Comparison of ENCODE assay signal across 20 cellular contexts in genomic region chr2:134934150-134934549, GRCh38. TPM values are rescaled to one million over a fixed set of nuclear protein-coding genes. Genes with fewer than 3 reads are reported as not detected.
DNase-seq lines count a peak whose midpoint lies in the region; ATAC-seq, FAIRE-seq and TF ChIP-seq lines count a peak whose summit lies in the region.
"Had no signal": no experiment of that assay in that cellular context is flagged by ENCODE, and none has a peak within 500 bp of the region (broad histone marks: within the 10 kb centered on the region; RNA-seq: fewer than 3 reads in every experiment).

No MANE protein-coding gene starts in this region.

- intact Hi-C loops in activated CD4-positive, alpha-beta T cell treated with anti-CD3 and anti-CD28 coated beads for 36 hours (cut with DNase I, micrococcal nuclease), result no loop called here
- intact Hi-C loops in pancreas (cut with DNase I), result no loop called here
- intact Hi-C loops in ovary (cut with DNase I), result no loop called here

- no peak for FAIRE-seq in pancreas (lab: Jason Lieb, UNC)

- H3K27me3 ChIP-seq in pancreas (no peaks in the 10 kb centered on the region), ovary (no peaks in the 10 kb centered on the region)
- H3K27me3 ChIP-seq: MG63, thyroid gland had no signal

- TF ChIP-seq CTCF in HFFc6 (IDR thresholded peaks at IDR 0.05), result no peak
- TF ChIP-seq CTCF in chondrocyte (IDR thresholded peaks at IDR 0.05), result no peak
- no peak for TF ChIP-seq CTCF in pancreas (IDR thresholded peaks at IDR 0.05)
- no peak for TF ChIP-seq CTCF in ovary (IDR thresholded peaks at IDR 0.05)

- no peak overlapping the region for H3K4me3 ChIP-seq in pancreas
- no peak overlapping the region for H3K4me3 ChIP-seq in ovary
- H3K4me3 ChIP-seq: GM23338, lung, MG63, thyroid gland had no signal

- 27 to 29% methylated on average over 2 of the region's 2 CpGs for WGBS in pancreas, 2 donors
- WGBS in ovary, 3 donors, result 34 to 48% (median 37%) methylated on average over 2 of the region's 2 CpGs

- H3K27ac ChIP-seq in pancreas, result peak overlapping the region in 3 of 4 donors; percentile 25 to 78 (median 75)
- H3K27ac ChIP-seq in ovary, result no peak overlapping the region
- H3K27ac ChIP-seq: thyroid gland had no signal

- peak overlapping the region; percentile 9 for H3K27ac Mint-ChIP-seq in activated CD4-positive, alpha-beta T cell treated with anti-CD3 and anti-CD28 coated beads for 36 hours
- H3K27ac Mint-ChIP-seq in HFFc6 (peak overlapping the region; percentile 43; the same call in 1 of the 2 replicates), chondrocyte (ENCODE audit: unreplicated experiment) (peak overlapping the region; percentile 29)

- no peaks in the 10 kb centered on the region for H3K36me3 ChIP-seq in pancreas
- no peaks in the 10 kb centered on the region for H3K36me3 ChIP-seq in ovary

- no peak for DNase-seq in activated CD4-positive, alpha-beta T cell treated with anti-CD3 and anti-CD28 coated beads for 36 hours
- DNase-seq in activated CD4-positive, alpha-beta T cell treated with anti-CD3 and anti-CD28 coated beads, Interleukin-2, amount 50 U/mL, for 1 hour, result no peak
- DNase-seq in HFFc6 (no peak), chondrocyte (ENCODE audit: low spot score) (no peak), pancreas (no peak), ovary (no peak)
- DNase-seq: 8988T; activated CD8-positive, alpha-beta memory T cell treated with anti-CD3 and anti-CD28 coated beads for 24 hours; C1 segment of cervical spinal cord; DMS53; MG63; NCI-H187; NCI-H2227 treated with DMSO at 0.1 percent for 48 hours; stimulated activated CD4-positive, alpha-beta T cell treated with anti-CD3 and anti-CD28 coated beads, Interleukin-12 subunit alpha, Interleukin-12 subunit beta, amount 100 ng/mL, for 4 hours; thyroid gland had no signal

- CTCF ChIA-PET in activated CD4-positive, alpha-beta T cell treated with anti-CD3 and anti-CD28 coated beads for 36 hours (lab: Charles Lee), result interaction anchor here (0.5 to 0.7 kb wide), 3 partner anchors 28 to 679 kb away, joined by 3 read pairs; no protein-coding TSS in a partner anchor

- peaks cover 62% of the 10 kb centered on the region for H3K4me1 Mint-ChIP-seq in activated CD4-positive, alpha-beta T cell treated with anti-CD3 and anti-CD28 coated beads for 36 hours
- peaks cover 33% of the 10 kb centered on the region for H3K4me1 Mint-ChIP-seq in HFFc6 (ENCODE audit: low read depth)
- peaks cover 40% of the 10 kb centered on the region for H3K4me1 Mint-ChIP-seq in chondrocyte (ENCODE audit: low read depth)

- POLR2A ChIA-PET in activated CD4-positive, alpha-beta T cell treated with anti-CD3 and anti-CD28 coated beads for 36 hours (lab: Charles Lee), result interaction anchor here (1.4 kb wide), 1 partner anchor 16 kb away, joined by 4 read pairs; the partner anchor contains the start of gene CCNT2

- no peak for ATAC-seq in activated CD4-positive, alpha-beta T cell treated with anti-CD3 and anti-CD28 coated beads for 36 hours
- peak in 3 of 4 donors; percentile 16 to 29 (median 25) for ATAC-seq in pancreas
- no peak for ATAC-seq in GM19467 (IDR thresholded peaks at IDR 0.05; ENCODE audit: unreplicated experiment)
- ATAC-seq in GM21737 (IDR thresholded peaks at IDR 0.05; ENCODE audit: unreplicated experiment), result no peak
- ATAC-seq: GM23338 had no signal

- TF ChIP-seq POLR2A in ovary (IDR thresholded peaks at IDR 0.05), result no peak

- H3K36me3 Mint-ChIP-seq in activated CD4-positive, alpha-beta T cell treated with anti-CD3 and anti-CD28 coated beads for 36 hours (ENCODE audit: low read depth), result peaks cover 34% of the 10 kb centered on the region
- H3K36me3 Mint-ChIP-seq in HFFc6 (ENCODE audit: low read depth), result peaks cover 5% of the 10 kb centered on the region; the same call in 1 of the 2 replicates
- H3K36me3 Mint-ChIP-seq in chondrocyte (ENCODE audit: low read depth), result peaks cover 2% of the 10 kb centered on the region

- TF ChIP-seq EP300 in ovary (IDR thresholded peaks at IDR 0.05), result no peak

- H3K4me1 ChIP-seq in pancreas, result peaks cover 73 to 84% (median 76%) of the 10 kb centered on the region in 3 donors
- peaks cover 6% of the 10 kb centered on the region for H3K4me1 ChIP-seq in ovary (ENCODE audit: insufficient read depth)

- H3K9me3 Mint-ChIP-seq in activated CD4-positive, alpha-beta T cell treated with anti-CD3 and anti-CD28 coated beads for 36 hours (ENCODE audit: low read depth), result no peaks in the 10 kb centered on the region
- H3K9me3 Mint-ChIP-seq in HFFc6 (no peaks in the 10 kb centered on the region), chondrocyte (ENCODE audit: low read depth) (no peaks in the 10 kb centered on the region)
- H3K9me3 Mint-ChIP-seq: GM23338, nephron had no signal

- H3K27me3 Mint-ChIP-seq in activated CD4-positive, alpha-beta T cell treated with anti-CD3 and anti-CD28 coated beads for 36 hours, result no peaks in the 10 kb centered on the region
- H3K27me3 Mint-ChIP-seq in HFFc6 (ENCODE audit: insufficient read depth) (no peaks in the 10 kb centered on the region; the same call in 1 of the 2 replicates), chondrocyte (ENCODE audit: low read depth) (no peaks in the 10 kb centered on the region)

- H3K9me3 ChIP-seq in pancreas, result no peaks in the 10 kb centered on the region
- H3K9me3 ChIP-seq in ovary, result no peaks in the 10 kb centered on the region
- H3K9me3 ChIP-seq: MG63, thyroid gland had no signal

- H3K4me3 Mint-ChIP-seq in activated CD4-positive, alpha-beta T cell treated with anti-CD3 and anti-CD28 coated beads for 36 hours, result no peak overlapping the region
- H3K4me3 Mint-ChIP-seq in HFFc6 (no peak overlapping the region), chondrocyte (ENCODE audit: unreplicated experiment) (no peak overlapping the region)
- H3K4me3 Mint-ChIP-seq: GM23338, nephron had no signal

RNA-seq across cellular contexts. Expression of gene CCNT2, which starts 15.5 kb away (rescaled TPM):
- 10 to 100 TPM; 29.3 to 36.6 TPM for total RNA-seq in activated CD4-positive, alpha-beta T cell treated with anti-CD3 and anti-CD28 coated beads for 36 hours
- 10 to 100 TPM; 16.9 to 22.4 (median 19.6) TPM for total RNA-seq in HFFc6 (2021; fragmentation: NEBNext Ultra II Directional; extraction: Animal tissue kit (Norgen Biotek cat#: 25700))
- total RNA-seq in chondrocyte, result 29.2 to 31.5 TPM (median 30.6 TPM) in 3 replicates
- 10 to 100 TPM; 17.2 to 32.6 (median 20.8) TPM for total RNA-seq in pancreas
- polyA plus RNA-seq in pancreas, result 10 to 100 TPM; 10.9 to 21.9 TPM
- 10 to 100 TPM; 25.5 to 46.5 (median 38.4) TPM for total RNA-seq in ovary
- polyA plus RNA-seq in ovary, result 10 to 100 TPM; 14.0 to 20.6 TPM

Comparison
In these comparisons a context has a peak if more than half of its experiments do, and no peak if none do; other contexts are left out.
1. ATAC-seq: peak in pancreas (3 of 4); none in activated CD4-positive, alpha-beta T cell treated with anti-CD3 and anti-CD28 coated beads for 36 hours (single experiment), GM19467 (single experiment) and GM21737 (single experiment).
2. H3K27ac ChIP-seq: peak in pancreas (3 of 4); none in ovary (0 of 2).
3. Peak in every context shown above with its lines, with median percentiles within 50 percentile points of each other: H3K27ac Mint-ChIP-seq.